Comparison of ENCODE assay signal across 9 cellular contexts in the genomic region with DNA sequence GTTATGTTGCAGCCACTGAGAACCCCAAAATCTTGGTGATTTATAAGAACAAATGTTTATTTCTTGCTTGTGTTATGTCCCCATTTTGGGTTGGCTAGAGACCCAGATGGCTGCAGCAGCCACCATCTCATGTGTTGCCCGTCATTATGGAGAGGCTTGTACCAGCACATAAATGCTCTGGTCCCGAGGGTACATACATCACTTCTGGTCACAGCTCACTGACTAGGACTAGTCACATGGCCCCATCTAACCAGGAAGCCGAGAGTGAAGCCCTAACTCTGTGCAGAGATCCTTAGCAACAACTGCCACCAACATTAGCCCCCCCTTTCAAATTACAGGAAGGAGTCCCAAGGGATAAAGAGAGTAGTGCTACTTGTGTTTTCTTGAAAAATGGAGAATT. TPM values are rescaled to one million over a fixed set of nuclear protein-coding genes. Genes with fewer than 3 reads are reported as not detected.
DNase-seq lines count a peak whose midpoint lies in the region; ATAC-seq and TF ChIP-seq lines count a peak whose summit lies in the region.
"Had no signal": no experiment of that assay in that cellular context is flagged by ENCODE, and none has a peak within 500 bp of the region (broad histone marks: within the 10 kb centered on the region; RNA-seq: fewer than 3 reads in every experiment).

No MANE protein-coding gene starts in this region.

- H3K27me3 ChIP-seq in DOHH2 (ENCODE audit: control insufficient read depth, low read length) (no peaks in the 10 kb centered on the region), SU-DHL-6 (ENCODE audit: low read length) (no peaks in the 10 kb centered on the region), stomach (no peaks in the 10 kb centered on the region), esophagus muscularis mucosa (no peaks in the 10 kb centered on the region)
- H3K27me3 ChIP-seq: breast epithelium had no signal

- no peak overlapping the region for H3K27ac Mint-ChIP-seq in activated CD4-positive, alpha-beta T cell treated with anti-CD3 and anti-CD28 coated beads for 36 hours

- TF ChIP-seq EP300 in stomach (IDR thresholded peaks at IDR 0.05) (no peak), esophagus muscularis mucosa (IDR thresholded peaks at IDR 0.05) (no peak)

- TF ChIP-seq POLR2A in stomach (IDR thresholded peaks at IDR 0.05) (no peak), esophagus muscularis mucosa (IDR thresholded peaks at IDR 0.05; ENCODE audit: low read depth) (no peak)

- H4K20me1 ChIP-seq in DOHH2 (ENCODE audit: control insufficient read depth, insufficient read depth, low read depth, low read length) (no peaks in the 10 kb centered on the region), SU-DHL-6 (ENCODE audit: low read depth, low read length) (no peaks in the 10 kb centered on the region)

- peak overlapping the region; percentile 47 for H2AFZ ChIP-seq in SU-DHL-6 (ENCODE audit: low read depth, low read length, severe bottlenecking)

- 65 to 92% (median 88%) methylated on average over 3 of the region's 3 CpGs for WGBS in stomach, 5 donors
- 68% methylated on average over 3 of the region's 3 CpGs for WGBS in esophagus muscularis mucosa

- peaks cover 17% of the 10 kb centered on the region for H3K36me3 Mint-ChIP-seq in activated CD4-positive, alpha-beta T cell treated with anti-CD3 and anti-CD28 coated beads for 36 hours (ENCODE audit: low read depth)

- peak; percentile 35 for DNase-seq in GM20000 (ENCODE audit: low spot score)
- no peak for DNase-seq in activated CD4-positive, alpha-beta T cell treated with anti-CD3 and anti-CD28 coated beads for 36 hours
- no peak for DNase-seq in stomach
- DNase-seq in esophagus muscularis mucosa (ENCODE audit: extremely low spot score): no peak

- H3K4me1 ChIP-seq in DOHH2 (ENCODE audit: control insufficient read depth, low read length): peaks cover 9% of the 10 kb centered on the region
- H3K4me1 ChIP-seq in stomach: peaks cover 0 to 35% (median 13%) of the 10 kb centered on the region in 4 donors
- H3K4me1 ChIP-seq in esophagus muscularis mucosa: peaks cover 0 to 48% (median 40%) of the 10 kb centered on the region in 4 donors
- H3K4me1 ChIP-seq: breast epithelium had no signal

- no peaks in the 10 kb centered on the region for H3K27me3 Mint-ChIP-seq in activated CD4-positive, alpha-beta T cell treated with anti-CD3 and anti-CD28 coated beads for 36 hours

- POLR2A ChIA-PET in activated CD4-positive, alpha-beta T cell treated with anti-CD3 and anti-CD28 coated beads for 36 hours (lab: Charles Lee): no interaction called here

- TF ChIP-seq CTCF in DOHH2 (IDR thresholded peaks at IDR 0.05; ENCODE audit: low read depth, low read length, poor library complexity, severe bottlenecking) (no peak), GM20000 (IDR thresholded peaks at IDR 0.05; ENCODE audit: extremely low read depth, missing control alignments) (no peak), SU-DHL-6 (IDR thresholded peaks at IDR 0.05; ENCODE audit: insufficient read depth, low read length, poor library complexity, severe bottlenecking) (no peak), stomach (IDR thresholded peaks at IDR 0.05) (no peak), esophagus muscularis mucosa (IDR thresholded peaks at IDR 0.05) (no peak)

- peaks cover 12% of the 10 kb centered on the region for H3K4me1 Mint-ChIP-seq in activated CD4-positive, alpha-beta T cell treated with anti-CD3 and anti-CD28 coated beads for 36 hours

- no peak overlapping the region for H3K4me3 ChIP-seq in DOHH2 (ENCODE audit: low read length)
- H3K4me3 ChIP-seq in SU-DHL-6 (ENCODE audit: insufficient read depth, low read length, poor library complexity, severe bottlenecking): no peak overlapping the region
- H3K4me3 ChIP-seq in stomach: no peak overlapping the region
- H3K4me3 ChIP-seq in esophagus muscularis mucosa: no peak overlapping the region
- H3K4me3 ChIP-seq: breast epithelium had no signal

- no peak overlapping the region for H3K4me3 Mint-ChIP-seq in activated CD4-positive, alpha-beta T cell treated with anti-CD3 and anti-CD28 coated beads for 36 hours

- H3K9ac ChIP-seq in SU-DHL-6 (ENCODE audit: low read length): no peak overlapping the region

- H3K27ac ChIP-seq in DOHH2 (ENCODE audit: low read depth, low read length): no peak overlapping the region
- H3K27ac ChIP-seq in SU-DHL-6 (ENCODE audit: low read depth, low read length): no peak overlapping the region
- peak overlapping the region in 1 of 5 donors; percentile 9 for H3K27ac ChIP-seq in stomach
- peak overlapping the region in 2 of 4 donors; percentile 2 to 95 for H3K27ac ChIP-seq in esophagus muscularis mucosa (replicated peaks in 1 of 4)
- H3K27ac ChIP-seq: breast epithelium had no signal

- H3K9me3 ChIP-seq in DOHH2 (ENCODE audit: control insufficient read depth, insufficient read depth, low read length) (no peaks in the 10 kb centered on the region), SU-DHL-6 (ENCODE audit: insufficient read depth, low read length) (no peaks in the 10 kb centered on the region), stomach (no peaks in the 10 kb centered on the region), esophagus muscularis mucosa (no peaks in the 10 kb centered on the region)
- H3K9me3 ChIP-seq: breast epithelium had no signal

- H3K9me2 ChIP-seq in DOHH2 (replicated peaks; ENCODE audit: control insufficient read depth, low read length): no peaks in the 10 kb centered on the region
- H3K9me2 ChIP-seq in SU-DHL-6 (replicated peaks; ENCODE audit: insufficient read depth, low read length): no peaks in the 10 kb centered on the region

- H3K79me2 ChIP-seq in DOHH2 (ENCODE audit: control insufficient read depth, low read length) (peaks cover 6% of the 10 kb centered on the region), SU-DHL-6 (ENCODE audit: insufficient read depth, low read length) (no peaks in the 10 kb centered on the region)

- H3K36me3 ChIP-seq in DOHH2 (ENCODE audit: control insufficient read depth, low read length): peaks cover 28% of the 10 kb centered on the region
- H3K36me3 ChIP-seq in SU-DHL-6 (ENCODE audit: low read length): no peaks in the 10 kb centered on the region
- H3K36me3 ChIP-seq in stomach: peaks cover 0 to 33% (median 32%) of the 10 kb centered on the region in 4 donors
- H3K36me3 ChIP-seq in esophagus muscularis mucosa: peaks cover 0 to 50% (median 21%) of the 10 kb centered on the region in 4 donors
- H3K36me3 ChIP-seq: breast epithelium had no signal

- intact Hi-C loops in activated CD4-positive, alpha-beta T cell treated with anti-CD3 and anti-CD28 coated beads for 36 hours (cut with DNase I, micrococcal nuclease): no loop called here
- intact Hi-C loops in stomach (cut with DNase I; ENCODE audit: low total_unique reads): no loop called here
- intact Hi-C loops in esophagus muscularis mucosa (cut with DNase I): no loop called here

- no peaks in the 10 kb centered on the region for H3F3A ChIP-seq in DOHH2 (ENCODE audit: control insufficient read depth, insufficient read depth)
- H3F3A ChIP-seq in SU-DHL-6 (ENCODE audit: insufficient read depth): no peaks in the 10 kb centered on the region

- H3K9me3 Mint-ChIP-seq in activated CD4-positive, alpha-beta T cell treated with anti-CD3 and anti-CD28 coated beads for 36 hours (ENCODE audit: low read depth): no peaks in the 10 kb centered on the region

- CTCF ChIA-PET in activated CD4-positive, alpha-beta T cell treated with anti-CD3 and anti-CD28 coated beads for 36 hours (lab: Charles Lee): no interaction called here

- peak overlapping the region; percentile 20 for H3K4me2 ChIP-seq in DOHH2 (ENCODE audit: low read length)
- peak overlapping the region; percentile 10 for H3K4me2 ChIP-seq in SU-DHL-6 (ENCODE audit: low read depth, low read length, poor library complexity, severe bottlenecking)

- ATAC-seq in HG03378 (IDR thresholded peaks at IDR 0.05; ENCODE audit: unreplicated experiment) (peak; percentile 81), GM19455 (IDR thresholded peaks at IDR 0.05; ENCODE audit: unreplicated experiment) (no peak)
- ATAC-seq in activated CD4-positive, alpha-beta T cell treated with anti-CD3 and anti-CD28 coated beads for 36 hours: no peak

RNA-seq across cellular contexts. Expression of gene HACD2, which starts 25.5 kb away (rescaled TPM):
- 10 to 100 TPM; 22.1 to 27.7 TPM for total RNA-seq in activated CD4-positive, alpha-beta T cell treated with anti-CD3 and anti-CD28 coated beads for 36 hours
- 10 to 100 TPM in 4 of 5 donors, 1 to 10 TPM in 1; 6.7 to 36.0 (median 22.8) TPM for total RNA-seq in stomach
- 10 to 100 TPM in 1 of 3 donors, 1 to 10 TPM in 2; 5.3 to 10.1 (median 7.2) TPM for polyA plus RNA-seq in stomach
- total RNA-seq in esophagus muscularis mucosa: 10 to 100 TPM; 20.5 to 30.3 (median 25.3) TPM
